23 cellular contexts compared by ENCODE assay signal in genomic region chr14:35851823-35852222, GRCh38. TPM values are rescaled to one million over a fixed set of nuclear protein-coding genes. Genes with fewer than 3 reads are reported as not detected.
DNase-seq lines count a peak whose midpoint lies in the region; ATAC-seq, FAIRE-seq and TF ChIP-seq lines count a peak whose summit lies in the region.
"Had no signal": no experiment of that assay in that cellular context is flagged by ENCODE, and none has a peak within 500 bp of the region (broad histone marks: within the 10 kb centered on the region; RNA-seq: fewer than 3 reads in every experiment).

No MANE protein-coding gene starts in this region.

- POLR2A ChIA-PET in K562 (lab: Yijun Ruan, JAX): interaction anchor here (0.9 kb wide), 1 partner anchor 9 kb away, joined by 3 read pairs; no protein-coding TSS in a partner anchor

- no peak for TF ChIP-seq RAD21 in K562 (CRISPR knock-in tag; conservative IDR thresholded peaks at IDR 0.05 in 1 of 2, IDR thresholded peaks at IDR 0.05 in 1 of 2)

- no peaks in the 10 kb centered on the region for H3K9me1 ChIP-seq in K562 (ENCODE audit: control insufficient read depth, insufficient read depth, low read length)

- no TSS peak for BruUV-seq in K562 (replicated peaks; lab: Mats Ljungman, UMichigan)

- H3K4me3 ChIP-seq in K562: no peak overlapping the region
- H3K4me3 ChIP-seq: BLaER1, GM12878 had no signal

- DNase-seq in D721Med (ENCODE audit: insufficient read length, low spot score): no peak
- DNase-seq in GM18507 (ENCODE audit: extremely low spot score, insufficient read length, low read depth): no peak
- no peak for DNase-seq in K562 (ENCODE audit: extremely low read depth in 1 of 4, low spot score in 3 of 4)
- DNase-seq in iPS-NIHi11 (ENCODE audit: low spot score): no peak
- DNase-seq: 8988T; ACHN; BE2C; C1 segment of cervical spinal cord; Caco-2; Calu3; CD4-positive, CD25-positive, alpha-beta regulatory T cell; CD8-positive, alpha-beta T cell; DMS 273 treated with DMSO at 0.1 percent for 48 hours; DMS153; DMS53; DMS79; DND-41; EL; GDM1 had no signal

- no peak overlapping the region for H3K27ac ChIP-seq in K562 (ENCODE audit: extremely low read depth, low read depth, low read length)
- H3K27ac ChIP-seq: BLaER1 had no signal

- in situ Hi-C loops in K562 (cut with MboI): no loop called here

- TF ChIP-seq EP300 in K562 (IDR thresholded peaks at IDR 0.05; ENCODE audit: low read length): no peak

- no peak for TF ChIP-seq CTCF in D721Med (IDR thresholded peaks at IDR 0.05; ENCODE audit: insufficient read depth, missing control alignments)
- TF ChIP-seq CTCF in K562 (IDR thresholded peaks at IDR 0.05 in 2 of 3, conservative IDR thresholded peaks at IDR 0.05 in 1 of 3; ENCODE audit: insufficient read depth in 2 of 3, low read depth in 1 of 3, low read length in 3 of 3): no peak

- no peaks in the 10 kb centered on the region for H4K20me1 ChIP-seq in K562 (replicated peaks; ENCODE audit: control insufficient read depth, insufficient read depth, low read length)
- H4K20me1 ChIP-seq: BLaER1 had no signal

- 57% methylated on average over 3 of the region's 3 CpGs for WGBS in K562 (ENCODE audit: insufficient coverage, low coverage, missing lambda C conversion rate)

- CTCF ChIA-PET in K562 (lab: Yijun Ruan, JAX; ENCODE audit: low intra/inter-chr PET ratio): no interaction called here

- H3K27me3 ChIP-seq in K562 (ENCODE audit: control insufficient read depth in 2 of 2, insufficient read depth in 2 of 2, low read length in 2 of 2): no peaks in the 10 kb centered on the region
- H3K27me3 ChIP-seq: BE2C, BLaER1 had no signal

- H3K9me3 ChIP-seq in K562 (replicated peaks; ENCODE audit: control insufficient read depth, insufficient read depth, low read depth, low read length): no peaks in the 10 kb centered on the region
- H3K9me3 ChIP-seq: BE2C, Caco-2 had no signal

- intact Hi-C loops in K562 (cut with micrococcal nuclease): no loop called here

- peak; percentile 58 for FAIRE-seq in D721Med (lab: Jason Lieb, UNC)
- peak; percentile 5 for FAIRE-seq in GM18507 (lab: Jason Lieb, UNC)
- FAIRE-seq in K562 (lab: Jason Lieb, UNC): no peak
- FAIRE-seq: A204.1, GM12878 had no signal

- no peaks in the 10 kb centered on the region for H3K36me3 ChIP-seq in K562 (ENCODE audit: control insufficient read depth, insufficient read depth, low read length)
- H3K36me3 ChIP-seq: BE2C had no signal

- H3K4me2 ChIP-seq in K562 (ENCODE audit: insufficient read depth, low read length): no peak overlapping the region
- H3K4me2 ChIP-seq: BLaER1 had no signal

- TF ChIP-seq POLR2A in K562 (conservative IDR thresholded peaks at IDR 0.05): no peak

- ATAC-seq in K562 (no peak), GM21360 (IDR thresholded peaks at IDR 0.05; ENCODE audit: unreplicated experiment) (no peak)
- ATAC-seq: CD8-positive, alpha-beta T cell; GM12878 had no signal

- peaks cover 0 to 2% of the 10 kb centered on the region in 2 experiments; a peak in 2 of 5 replicates for H3K4me1 ChIP-seq in K562 (replicated peaks in 1 of 2; ENCODE audit: control insufficient read depth in 2 of 2, insufficient read depth in 2 of 2, low read length in 2 of 2)
- H3K4me1 ChIP-seq: Caco-2 had no signal

- H3K9ac ChIP-seq in K562 (ENCODE audit: insufficient read depth in 1 of 2, low read depth in 2 of 2, low read length in 2 of 2): no peak overlapping the region
- H3K9ac ChIP-seq: BLaER1 had no signal

- no peak overlapping the region for H2AFZ ChIP-seq in K562 (ENCODE audit: low read depth, low read length)

- no peaks in the 10 kb centered on the region for H3K79me2 ChIP-seq in K562 (ENCODE audit: control insufficient read depth, insufficient read depth, low read length)

TF ChIP-seq in K562, 482 proteins besides CTCF, POLR2A, EP300 and RAD21:
- peak; percentile 56 for TF ChIP-seq RBM25 (IDR thresholded peaks at IDR 0.05; ENCODE audit: low read depth, low read length, severe bottlenecking)
- no peak for TF ChIP-seq IFI16 (CRISPR knock-in tag; IDR thresholded peaks at IDR 0.05)

RNA-seq across cellular contexts. Expression of gene BRMS1L, which starts 25.7 kb away (rescaled TPM):
- 2.5 and 12.8 TPM in 2 replicates for total RNA-seq in K562 (2011; cell fraction: chromatin; rRNA removed; ENCODE audit: low replicate concordance)
- 0.50 and 1.1 TPM in 2 replicates for total RNA-seq in K562 (2011; cell fraction: nucleolus; rRNA removed)
- 2.1 and 5.7 TPM in 2 replicates for total RNA-seq in K562 (2011; cell fraction: nucleoplasm; rRNA removed)
- 1.2 and 1.3 TPM in 2 replicates for total RNA-seq in K562 (2014; rRNA removed)
- 3.6 and 4.5 TPM in 2 replicates for total RNA-seq in K562 (2014; rRNA removed; fragmentation: Illumina TruSeq; extraction: Trizol)
- 4.1 and 4.2 TPM in 2 replicates for total RNA-seq in K562 (2015; rRNA removed; fragmentation: Illumina TruSeq; extraction: Trizol)
- 2.6 and 4.7 TPM in 2 replicates for total RNA-seq in K562 (2021)
- polyA plus RNA-seq in K562 (2011; rRNA removed): 3.2 and 4.7 TPM in 2 replicates
- polyA plus RNA-seq in K562 (2011; cell fraction: cytosol; rRNA removed): 0.30 and 0.80 TPM in 2 replicates
- polyA plus RNA-seq in K562 (2011; cell fraction: nucleus; rRNA removed): 1.7 and 3.3 TPM in 2 replicates
- polyA plus RNA-seq in K562 (2012): 2.0 and 3.7 TPM in 2 replicates
- polyA plus RNA-seq in K562 (2014; fragmentation: Illumina TruSeq; extraction: Trizol): 3.3 and 3.5 TPM in 2 replicates
- 1 to 10 TPM; 1.4 to 2.0 TPM for polyA plus RNA-seq in K562 (2014; fragmentation: Nextera tagmentation; extraction: Ambion mirVana)
- polyA plus RNA-seq in K562 (2014; rRNA removed): 3.5 and 4.0 TPM in 2 replicates
- 3.0 and 3.6 TPM in 2 replicates for polyA minus RNA-seq in K562 (2011; rRNA and poly(A)+ RNA removed)
- polyA minus RNA-seq in K562 (2011; cell fraction: cytosol; rRNA and poly(A)+ RNA removed): 1.7 and 4.0 TPM in 2 replicates
- polyA minus RNA-seq in K562 (2011; cell fraction: nucleus; rRNA and poly(A)+ RNA removed): 2.6 and 4.1 TPM in 2 replicates

RNA-seq across cellular contexts. Expression of gene RALGAPA1, which starts 42.7 kb away (rescaled TPM):
- 9.5 and 55.1 TPM in 2 replicates for total RNA-seq in K562 (2011; cell fraction: chromatin; rRNA removed; ENCODE audit: low replicate concordance)
- total RNA-seq in K562 (2011; cell fraction: nucleolus; rRNA removed): 4.8 and 9.1 TPM in 2 replicates
- total RNA-seq in K562 (2011; cell fraction: nucleoplasm; rRNA removed): 13.9 and 16.5 TPM in 2 replicates
- total RNA-seq in K562 (2014; rRNA removed): 5.9 and 6.2 TPM in 2 replicates
- total RNA-seq in K562 (2014; rRNA removed; fragmentation: Illumina TruSeq; extraction: Trizol): 14.6 and 15.5 TPM in 2 replicates
- total RNA-seq in K562 (2015; rRNA removed; fragmentation: Illumina TruSeq; extraction: Trizol): 13.3 and 16.3 TPM in 2 replicates
- total RNA-seq in K562 (2021): 14.0 and 14.7 TPM in 2 replicates
- polyA plus RNA-seq in K562 (2011; rRNA removed): 3.9 and 5.8 TPM in 2 replicates
- polyA plus RNA-seq in K562 (2011; cell fraction: cytosol; rRNA removed): 1.4 and 2.2 TPM in 2 replicates
- polyA plus RNA-seq in K562 (2011; cell fraction: nucleus; rRNA removed): 5.0 and 5.3 TPM in 2 replicates
- 4.7 and 6.4 TPM in 2 replicates for polyA plus RNA-seq in K562 (2012)
- polyA plus RNA-seq in K562 (2014; fragmentation: Illumina TruSeq; extraction: Trizol): 7.1 and 9.2 TPM in 2 replicates
- 1 to 10 TPM; 2.5 to 3.4 TPM for polyA plus RNA-seq in K562 (2014; fragmentation: Nextera tagmentation; extraction: Ambion mirVana)
- 4.7 and 6.2 TPM in 2 replicates for polyA plus RNA-seq in K562 (2014; rRNA removed)
- 18.6 and 21.9 TPM in 2 replicates for polyA minus RNA-seq in K562 (2011; rRNA and poly(A)+ RNA removed)
- polyA minus RNA-seq in K562 (2011; cell fraction: cytosol; rRNA and poly(A)+ RNA removed): 7.7 and 10.6 TPM in 2 replicates
- polyA minus RNA-seq in K562 (2011; cell fraction: nucleus; rRNA and poly(A)+ RNA removed): 19.5 and 21.1 TPM in 2 replicates
